Comparison of ENCODE assay signal across 1 cellular context in genomic region chr16:89191033-89191900, GRCh38.
TF ChIP-seq lines count a peak whose summit lies in the region.

No MANE protein-coding gene starts in this region.

TF ChIP-seq in GM23338, 12 proteins besides CTCF, POLR2A, EP300 and RAD21:
- TF ChIP-seq ZNF331 (CRISPR knock-in tag; IDR thresholded peaks at IDR 0.05; ENCODE audit: low read depth) (no peak), CREB1 (CRISPR knock-in tag; IDR thresholded peaks at IDR 0.05; ENCODE audit: low read depth) (no peak), POLR2AphosphoS5 (IDR thresholded peaks at IDR 0.05; ENCODE audit: low read depth) (no peak), EZH2phosphoT487 (IDR thresholded peaks at IDR 0.05; ENCODE audit: unreplicated experiment) (no peak), STAT1 (IDR thresholded peaks at IDR 0.05; ENCODE audit: unreplicated experiment) (no peak)
